Comparison of ENCODE assay signal across 7 cellular contexts in genomic region chr6:75368151-75368779, GRCh38.
DNase-seq lines count a peak whose midpoint lies in the region; ATAC-seq, FAIRE-seq and TF ChIP-seq lines count a peak whose summit lies in the region.

No MANE protein-coding gene starts in this region.

- TF ChIP-seq POLR2A in spleen (IDR thresholded peaks at IDR 0.05) (no peak), lower leg skin (IDR thresholded peaks at IDR 0.05) (no peak)

- H3K9me3 ChIP-seq in pancreas: no peaks in the 10 kb centered on the region
- H3K9me3 ChIP-seq in spleen: no peaks in the 10 kb centered on the region

- intact Hi-C loops in pancreas (cut with DNase I): loop anchor here in 1 of 3 donors (10.0 kb wide), 1 partner anchor 157 kb away; no protein-coding TSS in a partner anchor
- intact Hi-C loops in spleen (cut with DNase I; ENCODE audit: low total_unique reads): no loop called here
- intact Hi-C loops in lower leg skin (cut with DNase I; ENCODE audit: low total_unique reads): no loop called here

- peak in 2 of 4 donors; percentile 9 to 25 for TF ChIP-seq CTCF in pancreas (IDR thresholded peaks at IDR 0.05)
- no peak for TF ChIP-seq CTCF in spleen (IDR thresholded peaks at IDR 0.05 in 8 of 11, conservative IDR thresholded peaks at IDR 0.05 in 3 of 11)
- no peak for TF ChIP-seq CTCF in lower leg skin (IDR thresholded peaks at IDR 0.05)

- no peak overlapping the region for H3K27ac ChIP-seq in pancreas
- no peak overlapping the region for H3K27ac ChIP-seq in spleen

- H3K4me3 ChIP-seq in pancreas (no peak overlapping the region), spleen (no peak overlapping the region), lower leg skin (ENCODE audit: low read depth, poor library complexity, severe bottlenecking) (no peak overlapping the region)

- no peaks in the 10 kb centered on the region for H3K4me1 ChIP-seq in pancreas
- no peaks in the 10 kb centered on the region for H3K4me1 ChIP-seq in spleen

- ATAC-seq in pancreas: peak; percentile 50 to 96 (median 82)

- WGBS in pancreas, 2 donors: 46% methylated on average over 6 of the region's 6 CpGs
- whole genome bisulfite sequencing in spleen, 5 donors: 85 to 92% (median 88%) methylated on average over 6 of the region's 6 CpGs
- WGBS in lower leg skin, 2 donors: 90 to 94% methylated on average over 6 of the region's 6 CpGs

- H3K27me3 ChIP-seq in pancreas (no peaks in the 10 kb centered on the region), spleen (replicated peaks in 1 of 7) (no peaks in the 10 kb centered on the region)

- DNase-seq in GM18507 (ENCODE audit: extremely low spot score, insufficient read length, low read depth): no peak
- peak; percentile 35 for DNase-seq in NCI-H1092 (lab: John Stamatoyannopoulos, UW)
- peak; percentile 83 for DNase-seq in dermis blood vessel endothelial cell
- peak in 3 of 6 donors; percentile 23 to 56 (median 39) for DNase-seq in pancreas
- DNase-seq in spleen: no peak
- no peak for DNase-seq in lower leg skin (ENCODE audit: low spot score in 2 of 2)
- DNase-seq in activated CD8-positive, alpha-beta memory T cell treated with anti-CD3 and anti-CD28 coated beads for 24 hours: no peak

- H3K36me3 ChIP-seq in pancreas: no peaks in the 10 kb centered on the region
- no peaks in the 10 kb centered on the region for H3K36me3 ChIP-seq in spleen

- FAIRE-seq in GM18507 (lab: Jason Lieb, UNC): peak; percentile 12
- FAIRE-seq in pancreas (lab: Jason Lieb, UNC): no peak

Comparison
In these comparisons a context has a peak if more than half of its experiments do, and no peak if none do; other contexts are left out.
1. DNase-seq: peak in NCI-H1092 (single experiment) and dermis blood vessel endothelial cell (single experiment); none in GM18507 (single experiment), spleen (single experiment), lower leg skin (0 of 2) and activated CD8-positive, alpha-beta memory T cell treated with anti-CD3 and anti-CD28 coated beads for 24 hours (single experiment).